ENCODE assay signal across 19 cellular contexts in the genomic region with DNA sequence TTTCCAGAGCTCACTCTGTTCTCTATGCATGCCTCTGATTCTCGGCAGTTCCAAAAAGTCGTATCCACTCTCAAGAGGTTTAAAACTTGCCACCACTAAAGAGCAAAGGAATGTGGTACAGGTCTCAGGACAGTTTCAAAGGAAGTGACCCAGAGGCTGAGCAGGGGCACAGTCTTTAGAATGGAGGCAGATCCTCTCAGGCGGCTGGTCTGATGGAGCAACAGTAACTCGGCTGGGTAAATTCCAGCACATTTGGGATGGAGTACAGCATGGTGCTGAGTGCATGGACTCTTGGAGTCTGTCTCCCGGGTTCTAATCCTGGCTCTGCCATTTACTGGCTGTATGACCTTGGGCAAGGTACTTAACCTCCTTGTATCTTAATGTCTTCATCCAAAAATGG.
"Had no signal": no experiment of that assay in that cellular context is flagged by ENCODE, and none has a peak within 500 bp of the region (broad histone marks: within the 10 kb centered on the region; RNA-seq: fewer than 3 reads in every experiment).

No MANE protein-coding gene starts in this region.

- H3K27ac ChIP-seq: left lung, pancreas, right lobe of liver, stomach, upper lobe of left lung had no signal

- H3K36me3 Mint-ChIP-seq: activated naive CD8-positive, alpha-beta T cell treated with anti-CD3 and anti-CD28 coated beads, Interleukin-2, amount 10 ng/mL, durations not matched to agents 7 days and 5 days had no signal

- H3K4me3 ChIP-seq: left lung, pancreas, right lobe of liver, stomach, upper lobe of left lung had no signal

- H3K9me3 ChIP-seq: left lung, pancreas, right lobe of liver, stomach, upper lobe of left lung had no signal

- H3K4me3 Mint-ChIP-seq: activated naive CD8-positive, alpha-beta T cell treated with anti-CD3 and anti-CD28 coated beads, Interleukin-2, amount 10 ng/mL, durations not matched to agents 7 days and 5 days; activated T-helper 17 cell treated with anti-CD3 and anti-CD28 coated beads, Interleukin-2, amount 50 U/mL, for 72 hours had no signal

- H3K4me1 ChIP-seq: left lung, pancreas, right lobe of liver, stomach, upper lobe of left lung had no signal

- H3K27me3 ChIP-seq: pancreas, right lobe of liver, upper lobe of left lung had no signal

- H3K36me3 ChIP-seq: left lung, pancreas, right lobe of liver, stomach, upper lobe of left lung had no signal

- H3K9me3 Mint-ChIP-seq: activated naive CD8-positive, alpha-beta T cell treated with anti-CD3 and anti-CD28 coated beads, Interleukin-2, amount 10 ng/mL, durations not matched to agents 7 days and 5 days; activated T-helper 17 cell treated with anti-CD3 and anti-CD28 coated beads, Interleukin-2, amount 50 U/mL, for 72 hours had no signal

- ATAC-seq: activated T-helper 17 cell treated with anti-CD3 and anti-CD28 coated beads, Interleukin-2, amount 50 U/mL, for 72 hours; left lung; pancreas; right lobe of liver had no signal

- H3K27ac Mint-ChIP-seq: activated naive CD8-positive, alpha-beta T cell treated with anti-CD3 and anti-CD28 coated beads, Interleukin-2, amount 10 ng/mL, durations not matched to agents 7 days and 5 days; activated T-helper 17 cell treated with anti-CD3 and anti-CD28 coated beads, Interleukin-2, amount 50 U/mL, for 72 hours had no signal

- DNase-seq: activated CD4-positive, alpha-beta T cell treated with anti-CD3 and anti-CD28 coated beads for 1 hour; activated naive CD4-positive, alpha-beta T cell; activated naive CD8-positive, alpha-beta T cell treated with anti-CD3 and anti-CD28 coated beads, Interleukin-2, amount 10 ng/mL, durations not matched to agents 7 days and 5 days; cortex of kidney; erythroblast; foreskin melanocyte; glutamatergic neuron; hypothalamus; kidney; left lung; pancreas; right lobe of liver; small intestine; stimulated activated CD4-positive, alpha-beta T cell treated with anti-CD3 and anti-CD28 coated beads, Interleukin-15, amount 100 ng/mL, for 24 hours; stimulated activated CD4-positive, alpha-beta T cell treated with anti-CD3 and anti-CD28 coated beads, Interleukin-2, amount 100 ng/mL, for 48 hours; stomach; T1000; upper lobe of left lung had no signal
